Comparison of ENCODE assay signal across 16 cellular contexts in genomic region chr4:11618666-11619282, GRCh38.
A peak's percentile ranks its signal among the peaks of the same experiment; 100 is the strongest.
DNase-seq lines count a peak whose midpoint lies in the region; ATAC-seq and TF ChIP-seq lines count a peak whose summit lies in the region.
"Had no signal": no experiment of that assay in that cellular context is flagged by ENCODE, and none has a peak within 500 bp of the region (broad histone marks: within the 10 kb centered on the region; RNA-seq: fewer than 3 reads in every experiment).

No MANE protein-coding gene starts in this region.

- no peak for TF ChIP-seq CTCF in omental fat pad (IDR thresholded peaks at IDR 0.05)

- H3K27ac ChIP-seq in caudate nucleus (ENCODE audit: low read depth, low read length) = no peak overlapping the region
- H3K27ac ChIP-seq: dorsolateral prefrontal cortex had no signal

- DNase-seq in Kasumi-1 (lab: John Stamatoyannopoulos, UW) (peak; percentile 32 to 39), globus pallidus (ENCODE audit: low spot score) (peak; percentile 13), pons (ENCODE audit: low spot score) (peak; percentile 47), AG20443 (ENCODE audit: low spot score) (no peak), caudate nucleus (lab: John Stamatoyannopoulos, UW) (no peak), omental fat pad (ENCODE audit: low spot score) (no peak)
- DNase-seq: activated B cell treated with CpG ODN at 0.5 μM for 24 hours; activated CD8-positive, alpha-beta memory T cell treated with anti-CD3 and anti-CD28 coated beads, Interleukin-2, amount 10 ng/mL, durations not matched to agents 7 days and 5 days; activated gamma-delta T cell; C1 segment of cervical spinal cord; dorsolateral prefrontal cortex; HCEC 1CT; NCI-H187 treated with DMSO at 0.1 percent for 48 hours; NCI-H510A treated with DMSO at 0.1 percent for 48 hours; Peyer's patch had no signal

- ATAC-seq in GM18508 (IDR thresholded peaks at IDR 0.05; ENCODE audit: insufficient read depth, unreplicated experiment) (peak; percentile 76), omental fat pad (ENCODE audit: low FRiP score) (no peak)
- ATAC-seq: activated CD8-positive, alpha-beta memory T cell treated with anti-CD3 and anti-CD28 coated beads, Interleukin-2, amount 10 ng/mL, durations not matched to agents 7 days and 5 days had no signal

Comparison
In these comparisons a context has a peak if more than half of its experiments do, and no peak if none do; other contexts are left out.
1. DNase-seq: peak in Kasumi-1 (2 of 2), globus pallidus (single experiment) and pons (single experiment); none in AG20443 (single experiment), caudate nucleus (0 of 61) and omental fat pad (single experiment).